In the genomic region with DNA sequence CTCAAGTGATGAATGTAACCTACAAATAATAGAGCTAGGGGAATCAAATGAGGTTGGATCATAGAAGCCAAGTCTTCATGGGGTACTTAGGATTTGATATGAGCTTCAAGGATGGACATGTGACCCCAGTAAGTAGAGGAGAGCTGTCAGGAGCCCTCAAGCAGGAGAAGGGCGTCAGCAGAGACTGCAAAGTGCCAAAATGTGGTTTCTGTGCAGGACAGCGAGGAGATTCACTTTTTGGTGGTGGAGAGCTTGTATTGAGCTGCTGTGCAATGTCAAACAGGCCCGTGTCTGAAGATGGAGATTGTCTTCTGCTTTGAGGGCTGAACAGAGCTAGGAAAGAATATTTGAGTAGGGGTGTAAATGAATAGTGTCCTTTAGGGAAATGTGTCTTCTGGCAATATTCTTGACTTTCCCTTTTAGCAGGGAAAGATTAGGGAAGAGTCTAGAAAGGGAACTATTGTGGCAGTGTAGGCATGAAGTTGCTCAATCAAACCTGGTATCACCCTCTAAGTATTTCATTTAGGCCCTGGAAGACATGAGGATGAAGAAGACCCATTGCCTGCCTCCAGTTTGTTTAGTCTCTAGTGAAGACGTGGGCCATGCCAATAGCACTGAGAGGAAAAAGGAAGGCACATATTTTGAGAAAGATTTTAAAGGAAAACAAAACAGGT, we compare ENCODE assay signal across 15 cellular contexts. TPM values are rescaled to one million over a fixed set of nuclear protein-coding genes. Genes with fewer than 3 reads are reported as not detected.
DNase-seq lines count a peak whose midpoint lies in the region; ATAC-seq lines count a peak whose summit lies in the region.
"Had no signal": no experiment of that assay in that cellular context is flagged by ENCODE, and none has a peak within 500 bp of the region (broad histone marks: within the 10 kb centered on the region; RNA-seq: fewer than 3 reads in every experiment).

No MANE protein-coding gene starts in this region.

- peak overlapping the region; percentile 97 for H3K27ac Mint-ChIP-seq in activated CD8-positive, alpha-beta memory T cell treated with anti-CD3 and anti-CD28 coated beads, Interleukin-2, amount 10 ng/mL, durations not matched to agents 7 days and 5 days
- H3K27ac Mint-ChIP-seq in activated naive CD8-positive, alpha-beta T cell treated with anti-CD3 and anti-CD28 coated beads, Interleukin-2, amount 10 ng/mL, durations not matched to agents 7 days and 5 days, result peak overlapping the region; percentile 97
- H3K27ac Mint-ChIP-seq in stimulated activated effector memory CD8-positive, alpha-beta T cell treated with anti-CD3 and anti-CD28 coated beads, Interleukin-12 subunit alpha, Interleukin-12 subunit beta, amount 100 ng/mL, for 72 hours, result peak overlapping the region; percentile 92

- peaks cover 54% of the 10 kb centered on the region for H3K79me2 ChIP-seq in Karpas-422 (ENCODE audit: low read length)

- peaks cover 9% of the 10 kb centered on the region; the same call in 1 of the 2 replicates for H3K36me3 ChIP-seq in Karpas-422 (ENCODE audit: insufficient read depth, low read length)

- no peak for ATAC-seq in activated CD8-positive, alpha-beta memory T cell treated with anti-CD3 and anti-CD28 coated beads, Interleukin-2, amount 10 ng/mL, durations not matched to agents 7 days and 5 days
- no peak for ATAC-seq in activated naive CD8-positive, alpha-beta T cell treated with anti-CD3 and anti-CD28 coated beads, Interleukin-2, amount 10 ng/mL, durations not matched to agents 7 days and 5 days (ENCODE audit: low read depth)
- ATAC-seq in stimulated activated effector memory CD8-positive, alpha-beta T cell treated with anti-CD3 and anti-CD28 coated beads, Interleukin-12 subunit alpha, Interleukin-12 subunit beta, amount 100 ng/mL, for 72 hours, result no peak
- ATAC-seq in GM19455 (IDR thresholded peaks at IDR 0.05; ENCODE audit: unreplicated experiment), result no peak
- ATAC-seq in GM21529 (IDR thresholded peaks at IDR 0.05; ENCODE audit: unreplicated experiment), result no peak
- ATAC-seq: left cardiac atrium, mucosa of descending colon had no signal

- no peak overlapping the region for H3K9ac ChIP-seq in Karpas-422 (ENCODE audit: low read length)

- no peak overlapping the region for H3K4me3 Mint-ChIP-seq in activated CD8-positive, alpha-beta memory T cell treated with anti-CD3 and anti-CD28 coated beads, Interleukin-2, amount 10 ng/mL, durations not matched to agents 7 days and 5 days
- peak overlapping the region; percentile 58 for H3K4me3 Mint-ChIP-seq in activated naive CD8-positive, alpha-beta T cell treated with anti-CD3 and anti-CD28 coated beads, Interleukin-2, amount 10 ng/mL, durations not matched to agents 7 days and 5 days
- H3K4me3 Mint-ChIP-seq in stimulated activated effector memory CD8-positive, alpha-beta T cell treated with anti-CD3 and anti-CD28 coated beads, Interleukin-12 subunit alpha, Interleukin-12 subunit beta, amount 100 ng/mL, for 72 hours, result peak overlapping the region; percentile 74

- H3K36me3 Mint-ChIP-seq in activated CD8-positive, alpha-beta memory T cell treated with anti-CD3 and anti-CD28 coated beads, Interleukin-2, amount 10 ng/mL, durations not matched to agents 7 days and 5 days, result peaks cover 26% of the 10 kb centered on the region
- peaks cover 43% of the 10 kb centered on the region for H3K36me3 Mint-ChIP-seq in activated naive CD8-positive, alpha-beta T cell treated with anti-CD3 and anti-CD28 coated beads, Interleukin-2, amount 10 ng/mL, durations not matched to agents 7 days and 5 days
- peaks cover 26% of the 10 kb centered on the region for H3K36me3 Mint-ChIP-seq in stimulated activated effector memory CD8-positive, alpha-beta T cell treated with anti-CD3 and anti-CD28 coated beads, Interleukin-12 subunit alpha, Interleukin-12 subunit beta, amount 100 ng/mL, for 72 hours

- POLR2A ChIA-PET in activated naive CD8-positive, alpha-beta T cell treated with anti-CD3 and anti-CD28 coated beads, Interleukin-2, amount 10 ng/mL, durations not matched to agents 7 days and 5 days (lab: Charles Lee), result interaction anchor here (0.6 to 5.3 kb wide), 5 partner anchors 19 to 61 kb away, joined by 3 to 79 read pairs (median 5); no protein-coding TSS in a partner anchor

- H3K9me3 ChIP-seq in Karpas-422 (ENCODE audit: low read length), result no peaks in the 10 kb centered on the region
- H3K9me3 ChIP-seq: mucosa of descending colon had no signal

- no peak overlapping the region for H3K4me3 ChIP-seq in Karpas-422 (ENCODE audit: low read length)
- H3K4me3 ChIP-seq: mucosa of descending colon had no signal

- H3K9me2 ChIP-seq in Karpas-422 (replicated peaks; ENCODE audit: insufficient read depth, low read length), result no peaks in the 10 kb centered on the region

- no peak overlapping the region for H2AFZ ChIP-seq in Karpas-422 (ENCODE audit: low read length)

- peaks cover 30% of the 10 kb centered on the region for H3K4me1 Mint-ChIP-seq in activated CD8-positive, alpha-beta memory T cell treated with anti-CD3 and anti-CD28 coated beads, Interleukin-2, amount 10 ng/mL, durations not matched to agents 7 days and 5 days
- peaks cover 51% of the 10 kb centered on the region for H3K4me1 Mint-ChIP-seq in activated naive CD8-positive, alpha-beta T cell treated with anti-CD3 and anti-CD28 coated beads, Interleukin-2, amount 10 ng/mL, durations not matched to agents 7 days and 5 days
- peaks cover 69% of the 10 kb centered on the region for H3K4me1 Mint-ChIP-seq in stimulated activated effector memory CD8-positive, alpha-beta T cell treated with anti-CD3 and anti-CD28 coated beads, Interleukin-12 subunit alpha, Interleukin-12 subunit beta, amount 100 ng/mL, for 72 hours

- no peaks in the 10 kb centered on the region for H3K9me3 Mint-ChIP-seq in activated CD8-positive, alpha-beta memory T cell treated with anti-CD3 and anti-CD28 coated beads, Interleukin-2, amount 10 ng/mL, durations not matched to agents 7 days and 5 days (ENCODE audit: low read depth)
- no peaks in the 10 kb centered on the region for H3K9me3 Mint-ChIP-seq in activated naive CD8-positive, alpha-beta T cell treated with anti-CD3 and anti-CD28 coated beads, Interleukin-2, amount 10 ng/mL, durations not matched to agents 7 days and 5 days
- H3K9me3 Mint-ChIP-seq in stimulated activated effector memory CD8-positive, alpha-beta T cell treated with anti-CD3 and anti-CD28 coated beads, Interleukin-12 subunit alpha, Interleukin-12 subunit beta, amount 100 ng/mL, for 72 hours, result no peaks in the 10 kb centered on the region

- H4K20me1 ChIP-seq in Karpas-422 (ENCODE audit: insufficient read depth, low read depth, low read length), result peaks cover 17% of the 10 kb centered on the region; the same call in 1 of the 2 replicates

- H3K27me3 ChIP-seq in Karpas-422 (ENCODE audit: low read length), result no peaks in the 10 kb centered on the region

- no peaks in the 10 kb centered on the region for H3K27me3 Mint-ChIP-seq in activated CD8-positive, alpha-beta memory T cell treated with anti-CD3 and anti-CD28 coated beads, Interleukin-2, amount 10 ng/mL, durations not matched to agents 7 days and 5 days
- H3K27me3 Mint-ChIP-seq in activated naive CD8-positive, alpha-beta T cell treated with anti-CD3 and anti-CD28 coated beads, Interleukin-2, amount 10 ng/mL, durations not matched to agents 7 days and 5 days, result no peaks in the 10 kb centered on the region

- no peak overlapping the region for H3K4me2 ChIP-seq in Karpas-422 (ENCODE audit: low read depth, low read length, poor library complexity, severe bottlenecking)

- CTCF ChIA-PET in activated CD8-positive, alpha-beta memory T cell treated with anti-CD3 and anti-CD28 coated beads, Interleukin-2, amount 10 ng/mL, durations not matched to agents 7 days and 5 days (lab: Charles Lee), result interaction anchor here (1.0 to 3.7 kb wide), 4 partner anchors 16 to 289 kb away, joined by 3 to 11 read pairs (median 4); no protein-coding TSS in a partner anchor

- peak overlapping the region; percentile 68 for H3K27ac ChIP-seq in Karpas-422 (ENCODE audit: low read length)

- peaks cover 32% of the 10 kb centered on the region for H3K4me1 ChIP-seq in Karpas-422 (ENCODE audit: low read length)

- no peak for DNase-seq in activated CD8-positive, alpha-beta memory T cell treated with anti-CD3 and anti-CD28 coated beads, Interleukin-2, amount 10 ng/mL, durations not matched to agents 7 days and 5 days
- DNase-seq in activated CD8-positive, alpha-beta memory T cell treated with anti-CD3 and anti-CD28 coated beads, Interleukin-2, amount 50 U/mL, for 4 hours, result no peak
- DNase-seq in Karpas-422, result no peak
- DNase-seq in activated naive CD8-positive, alpha-beta T cell treated with anti-CD3 and anti-CD28 coated beads, Interleukin-2, amount 10 ng/mL, durations not matched to agents 7 days and 5 days, result no peak
- no peak for DNase-seq in stimulated activated effector memory CD8-positive, alpha-beta T cell treated with anti-CD3 and anti-CD28 coated beads, Interleukin-12 subunit alpha, Interleukin-12 subunit beta, amount 100 ng/mL, for 72 hours (ENCODE audit: low spot score in 2 of 2)
- DNase-seq in activated effector memory CD4-positive, alpha-beta T cell treated with Interleukin-2 at 50 U/mL for 16 hours, result no peak
- DNase-seq: effector CD4-positive, alpha-beta T cell; left cardiac atrium; mucosa of descending colon; NCI-H1417; NCI-H226; SHP77 treated with DMSO at 0.1 percent for 48 hours; T1000 had no signal

RNA-seq across cellular contexts. Expression of gene SORL1, which starts 31.8 kb away (rescaled TPM):
- 10 to 100 TPM; 17.4 to 38.6 TPM for total RNA-seq in activated CD8-positive, alpha-beta memory T cell treated with anti-CD3 and anti-CD28 coated beads, Interleukin-2, amount 10 ng/mL, durations not matched to agents 7 days and 5 days
- 197 and 232 TPM in 2 replicates for total RNA-seq in Karpas-422 (2014; rRNA removed; shearing (Covaris generic); ENCODE audit: low replicate concordance)
- total RNA-seq in activated naive CD8-positive, alpha-beta T cell treated with anti-CD3 and anti-CD28 coated beads, Interleukin-2, amount 10 ng/mL, durations not matched to agents 7 days and 5 days, result 100 to 1,000 TPM; 179 to 195 TPM
